16 cellular contexts compared by ENCODE assay signal in genomic region chr3:41207355-41207754, GRCh38. TPM values are rescaled to one million over a fixed set of nuclear protein-coding genes. Genes with fewer than 3 reads are reported as not detected.
DNase-seq lines count a peak whose midpoint lies in the region; ATAC-seq, FAIRE-seq and TF ChIP-seq lines count a peak whose summit lies in the region.
"Had no signal": no experiment of that assay in that cellular context is flagged by ENCODE, and none has a peak within 500 bp of the region (broad histone marks: within the 10 kb centered on the region; RNA-seq: fewer than 3 reads in every experiment).

No MANE protein-coding gene starts in this region.

- TF ChIP-seq CTCF in natural killer cell (IDR thresholded peaks at IDR 0.05) (no peak), activated B cell treated with CpG ODN at 0.5 μM for 24 hours (IDR thresholded peaks at IDR 0.05) (no peak), lower lobe of right lung (IDR thresholded peaks at IDR 0.05) (no peak)

- H3K9me3 Mint-ChIP-seq in natural killer cell (no peaks in the 10 kb centered on the region), activated B cell treated with CpG ODN at 0.5 μM for 24 hours (no peaks in the 10 kb centered on the region)
- H3K9me3 Mint-ChIP-seq in natural killer cell treated with Interleukin-12 subunit alpha and Interleukin-12 subunit beta and Interleukin-15 and Interleukin-18, amount 100 ng/mL, for 72 hours, result no peaks in the 10 kb centered on the region
- H3K9me3 Mint-ChIP-seq: activated T-helper 1 cell treated with anti-CD3 and anti-CD28 coated beads, Interleukin-12 subunit alpha, Interleukin-12 subunit beta, Interleukin-2, Interleukin-4 antibody, amounts not matched to agents 30 ng/mL and 10 ng/mL and 1 ng/mL, durations not matched to agents 14 hours and 24 hours and 36 hours; T-helper 1 cell treated with Interleukin-12 subunit alpha and Interleukin-12 subunit beta and Interleukin-4 antibody, amounts not matched to agents 30 μg/mL and 1 μg/mL, for 36 hours had no signal

- POLR2A ChIA-PET in activated B cell treated with CpG ODN at 0.5 μM for 24 hours (lab: Charles Lee), result interaction anchor here (1.3 kb wide), 1 partner anchor 8 kb away, joined by 11 read pairs; the partner anchor contains the start of gene CTNNB1

- peak overlapping the region; percentile 52 for H3K4me3 Mint-ChIP-seq in natural killer cell
- H3K4me3 Mint-ChIP-seq in natural killer cell treated with Interleukin-12 subunit alpha and Interleukin-12 subunit beta and Interleukin-15 and Interleukin-18, amount 100 ng/mL, for 72 hours, result no peak overlapping the region
- peak overlapping the region; percentile 8 for H3K4me3 Mint-ChIP-seq in activated B cell treated with CpG ODN at 0.5 μM for 24 hours
- H3K4me3 Mint-ChIP-seq: activated CD4-positive, alpha-beta T cell treated with anti-CD3 and anti-CD28 coated beads, Interleukin-2, amount 10 ng/mL, durations not matched to agents 7 days and 5 days; activated T-helper 1 cell treated with anti-CD3 and anti-CD28 coated beads, Interleukin-12 subunit alpha, Interleukin-12 subunit beta, Interleukin-2, Interleukin-4 antibody, amounts not matched to agents 30 ng/mL and 10 ng/mL and 1 ng/mL, durations not matched to agents 14 hours and 24 hours and 36 hours; T-helper 1 cell treated with Interleukin-12 subunit alpha and Interleukin-12 subunit beta and Interleukin-4 antibody, amounts not matched to agents 30 μg/mL and 1 μg/mL, for 36 hours had no signal

- CTCF ChIA-PET in activated B cell treated with CpG ODN at 0.5 μM for 24 hours (lab: Charles Lee), result no interaction called here

- DNase-seq in natural killer cell (no peak), activated B cell treated with CpG ODN at 0.5 μM for 24 hours (no peak), lower lobe of right lung (no peak), HTR-8/SVneo (ENCODE audit: insufficient read length, low spot score) (no peak), sciatic nerve (ENCODE audit: low spot score) (no peak)
- DNase-seq in natural killer cell treated with Interleukin-12 subunit alpha and Interleukin-12 subunit beta and Interleukin-15 and Interleukin-18, amount 100 ng/mL, for 72 hours (ENCODE audit: low spot score), result no peak
- DNase-seq: activated CD4-positive, alpha-beta T cell treated with anti-CD3 and anti-CD28 coated beads, Interleukin-2, amount 10 ng/mL, durations not matched to agents 7 days and 5 days; MV-4-11; NCI-H774; small intestine had no signal

- ATAC-seq in natural killer cell (peak in 1 of 3 donors; percentile 38), activated B cell treated with CpG ODN at 0.5 μM for 24 hours (ENCODE audit: low read depth) (no peak), lower lobe of right lung (peak; percentile 39 to 52), sciatic nerve (no peak), GM21619 (IDR thresholded peaks at IDR 0.05; ENCODE audit: unreplicated experiment) (no peak)
- ATAC-seq in natural killer cell treated with Interleukin-12 subunit alpha and Interleukin-12 subunit beta and Interleukin-15 and Interleukin-18, amount 100 ng/mL, for 72 hours, result no peak

- no peak for FAIRE-seq in HTR-8/SVneo (lab: Jason Lieb, UNC)
- FAIRE-seq: RCC 7860, small intestine had no signal

- peaks cover 83% of the 10 kb centered on the region in 2 donors for H3K4me1 Mint-ChIP-seq in natural killer cell
- H3K4me1 Mint-ChIP-seq in natural killer cell treated with Interleukin-12 subunit alpha and Interleukin-12 subunit beta and Interleukin-15 and Interleukin-18, amount 100 ng/mL, for 72 hours (ENCODE audit: low read depth in 2 of 2), result peaks cover 67 to 79% of the 10 kb centered on the region in 2 donors
- H3K4me1 Mint-ChIP-seq in activated B cell treated with CpG ODN at 0.5 μM for 24 hours, result peaks cover 89% of the 10 kb centered on the region

- peaks cover 69% of the 10 kb centered on the region for H3K4me1 ChIP-seq in lower lobe of right lung

- no peak overlapping the region for H3K27ac ChIP-seq in lower lobe of right lung
- H3K27ac ChIP-seq: BLaER1 had no signal

- no peak overlapping the region for H3K4me3 ChIP-seq in lower lobe of right lung
- H3K4me3 ChIP-seq: BLaER1, lung had no signal

- H3K27me3 ChIP-seq in lower lobe of right lung (ENCODE audit: low read depth), result no peaks in the 10 kb centered on the region
- H3K27me3 ChIP-seq: BLaER1 had no signal

- H3K27me3 Mint-ChIP-seq in natural killer cell (ENCODE audit: low read depth in 2 of 2) (no peaks in the 10 kb centered on the region), activated B cell treated with CpG ODN at 0.5 μM for 24 hours (no peaks in the 10 kb centered on the region)
- H3K27me3 Mint-ChIP-seq in natural killer cell treated with Interleukin-12 subunit alpha and Interleukin-12 subunit beta and Interleukin-15 and Interleukin-18, amount 100 ng/mL, for 72 hours, result no peaks in the 10 kb centered on the region
- H3K27me3 Mint-ChIP-seq: activated CD4-positive, alpha-beta T cell treated with anti-CD3 and anti-CD28 coated beads, Interleukin-2, amount 10 ng/mL, durations not matched to agents 7 days and 5 days had no signal

- H3K27ac Mint-ChIP-seq in natural killer cell (peak overlapping the region; percentile 0 to 47), activated B cell treated with CpG ODN at 0.5 μM for 24 hours (no peak overlapping the region)
- peak overlapping the region in 1 of 2 donors; percentile 4 for H3K27ac Mint-ChIP-seq in natural killer cell treated with Interleukin-12 subunit alpha and Interleukin-12 subunit beta and Interleukin-15 and Interleukin-18, amount 100 ng/mL, for 72 hours
- H3K27ac Mint-ChIP-seq: activated CD4-positive, alpha-beta T cell treated with anti-CD3 and anti-CD28 coated beads, Interleukin-2, amount 10 ng/mL, durations not matched to agents 7 days and 5 days; activated T-helper 1 cell treated with anti-CD3 and anti-CD28 coated beads, Interleukin-12 subunit alpha, Interleukin-12 subunit beta, Interleukin-2, Interleukin-4 antibody, amounts not matched to agents 30 ng/mL and 10 ng/mL and 1 ng/mL, durations not matched to agents 14 hours and 24 hours and 36 hours; T-helper 1 cell treated with Interleukin-12 subunit alpha and Interleukin-12 subunit beta and Interleukin-4 antibody, amounts not matched to agents 30 μg/mL and 1 μg/mL, for 36 hours had no signal

- intact Hi-C loops in natural killer cell (cut with micrococcal nuclease) (no loop called here), activated B cell treated with CpG ODN at 0.5 μM for 24 hours (cut with micrococcal nuclease) (loop anchor here (10.0 kb wide), 2 partner anchors 897 to 1377 kb away; partner anchors contain the start of gene SEC22C), lower lobe of right lung (cut with DNase I) (no loop called here), sciatic nerve (cut with DNase I) (no loop called here)

- H3K36me3 Mint-ChIP-seq in natural killer cell (no peaks in the 10 kb centered on the region), activated B cell treated with CpG ODN at 0.5 μM for 24 hours (ENCODE audit: low read depth) (peaks cover 23% of the 10 kb centered on the region)
- H3K36me3 Mint-ChIP-seq in natural killer cell treated with Interleukin-12 subunit alpha and Interleukin-12 subunit beta and Interleukin-15 and Interleukin-18, amount 100 ng/mL, for 72 hours, result no peaks in the 10 kb centered on the region

- H3K36me3 ChIP-seq in lower lobe of right lung, result no peaks in the 10 kb centered on the region

- H3K9me3 ChIP-seq in lower lobe of right lung, result no peaks in the 10 kb centered on the region

RNA-seq across cellular contexts. Expression of gene CTNNB1, which starts 8.1 kb away (rescaled TPM):
- total RNA-seq in natural killer cell (100 to 1,000 TPM; 213 to 258 (median 230) TPM), activated B cell treated with CpG ODN at 0.5 μM for 24 hours (155 and 164 TPM in 2 replicates), lower lobe of right lung (332 TPM), sciatic nerve (457 TPM)
- total RNA-seq in natural killer cell treated with Interleukin-12 subunit alpha and Interleukin-12 subunit beta and Interleukin-15 and Interleukin-18, amount 100 ng/mL, for 72 hours, result 100 to 1,000 TPM; 140 to 155 TPM

Comparison
In these comparisons a context has a peak if more than half of its experiments do, and no peak if none do; other contexts are left out.
1. ATAC-seq: peak in lower lobe of right lung (2 of 2); none in natural killer cell treated with Interleukin-12 subunit alpha and Interleukin-12 subunit beta and Interleukin-15 and Interleukin-18, amount 100 ng/mL, for 72 hours (0 of 2), activated B cell treated with CpG ODN at 0.5 μM for 24 hours (single experiment), sciatic nerve (single experiment) and GM21619 (single experiment).